ENCODE assay signal across 11 cellular contexts in genomic region chr16:27405546-27406451, GRCh38. TPM values are rescaled to one million over a fixed set of nuclear protein-coding genes. Genes with fewer than 3 reads are reported as not detected.
DNase-seq lines count a peak whose midpoint lies in the region; TF ChIP-seq lines count a peak whose summit lies in the region.
"Had no signal": no experiment of that assay in that cellular context is flagged by ENCODE, and none has a peak within 500 bp of the region (broad histone marks: within the 10 kb centered on the region; RNA-seq: fewer than 3 reads in every experiment).

No MANE protein-coding gene starts in this region.

- peak; percentile 51 for TF ChIP-seq POLR2A in GM19193 (IDR thresholded peaks at IDR 0.05; ENCODE audit: extremely low read depth, insufficient read depth, insufficient read length)

- H3K9me3 Mint-ChIP-seq in Calu3 (ENCODE audit: low read depth, unreplicated experiment), result no peaks in the 10 kb centered on the region
- H3K9me3 Mint-ChIP-seq: memory B cell had no signal

- H3K36me3 Mint-ChIP-seq in Calu3 (ENCODE audit: insufficient read depth, unreplicated experiment), result no peaks in the 10 kb centered on the region
- H3K36me3 Mint-ChIP-seq: memory B cell had no signal

- no peak overlapping the region for H3K4me3 Mint-ChIP-seq in Calu3 (ENCODE audit: low read depth, unreplicated experiment)
- H3K4me3 Mint-ChIP-seq: memory B cell had no signal

- peak; percentile 43 to 60 for DNase-seq in activated CD4-positive, alpha-beta T cell treated with anti-CD3 and anti-CD28 coated beads, Interleukin-2, amount 50 U/mL, for 4 hours
- DNase-seq in effector memory CD4-positive, alpha-beta T cell, result peak in 1 of 3 donors; percentile 19
- peak; percentile 46 for DNase-seq in stimulated activated CD8-positive, alpha-beta memory T cell treated with anti-CD3 and anti-CD28 coated beads, Interleukin-15, amount 100 ng/mL, for 24 hours (ENCODE audit: low read depth)
- no peak for DNase-seq in LoVo (ENCODE audit: low spot score)
- DNase-seq in Calu3, result no peak
- no peak for DNase-seq in NCI-H748 treated with DMSO at 0.1 percent for 48 hours (lab: John Stamatoyannopoulos, UW)
- DNase-seq in NCI-H524 treated with DMSO at 0.1 percent for 48 hours (lab: John Stamatoyannopoulos, UW), result no peak
- DNase-seq: NCI-H1092, SW 1271 had no signal

- peaks cover 19% of the 10 kb centered on the region for H3K4me1 Mint-ChIP-seq in Calu3 (ENCODE audit: low read depth, unreplicated experiment)

- peak overlapping the region; percentile 48 for H3K27ac ChIP-seq in effector memory CD4-positive, alpha-beta T cell (ENCODE audit: insufficient read depth, low read length, poor library complexity, severe bottlenecking)

- no peak overlapping the region for H3K27ac Mint-ChIP-seq in Calu3 (ENCODE audit: unreplicated experiment)
- H3K27ac Mint-ChIP-seq: memory B cell had no signal

- peak overlapping the region; percentile 36 for H3K4me3 ChIP-seq in effector memory CD4-positive, alpha-beta T cell (ENCODE audit: insufficient read depth, low read depth, low read length, poor library complexity, severe bottlenecking)

- no TSS peak for BruUV-seq in Calu3 (replicated peaks; lab: Mats Ljungman, UMichigan)

- H3K27me3 ChIP-seq in effector memory CD4-positive, alpha-beta T cell (replicated peaks; ENCODE audit: control insufficient read depth, insufficient read depth, low read length, poor library complexity, severe bottlenecking), result no peaks in the 10 kb centered on the region

- H3K27me3 Mint-ChIP-seq in Calu3 (ENCODE audit: unreplicated experiment), result peaks cover 73% of the 10 kb centered on the region

- H3K4me1 ChIP-seq in effector memory CD4-positive, alpha-beta T cell (ENCODE audit: control insufficient read depth, insufficient read depth, low read length, poor library complexity, severe bottlenecking), result peaks cover 58% of the 10 kb centered on the region

- CTCF ChIA-PET in Calu3 (lab: Charles Lee), result interaction anchor here (0.6 to 0.7 kb wide), 2 partner anchors 19 to 980 kb away, joined by 5 to 9 read pairs; no protein-coding TSS in a partner anchor

- no peaks in the 10 kb centered on the region for H3K36me3 ChIP-seq in effector memory CD4-positive, alpha-beta T cell (ENCODE audit: control insufficient read depth, insufficient read depth, low read length)

- no peak for TF ChIP-seq CTCF in Calu3 (IDR thresholded peaks at IDR 0.05; ENCODE audit: unreplicated experiment)

- intact Hi-C loops in Calu3 (cut with micrococcal nuclease; ENCODE audit: unreplicated experiment), result no loop called here

- no peaks in the 10 kb centered on the region for H3K9me3 ChIP-seq in effector memory CD4-positive, alpha-beta T cell (ENCODE audit: control insufficient read depth, low read length)

RNA-seq across cellular contexts. Expression of gene IL21R, which starts 3.8 kb away (rescaled TPM):
- total RNA-seq in Calu3 (2022), result not detected in 2 replicates

Comparison
In these comparisons a context has a peak if more than half of its experiments do, and no peak if none do; other contexts are left out.
1. DNase-seq: peak in activated CD4-positive, alpha-beta T cell treated with anti-CD3 and anti-CD28 coated beads, Interleukin-2, amount 50 U/mL, for 4 hours (2 of 2) and stimulated activated CD8-positive, alpha-beta memory T cell treated with anti-CD3 and anti-CD28 coated beads, Interleukin-15, amount 100 ng/mL, for 24 hours (single experiment); none in LoVo (single experiment), Calu3 (single experiment), NCI-H748 treated with DMSO at 0.1 percent for 48 hours (single experiment) and NCI-H524 treated with DMSO at 0.1 percent for 48 hours (single experiment).